8 cellular contexts compared by ENCODE assay signal in genomic region chr17:32141690-32142037, GRCh38. TPM values are rescaled to one million over a fixed set of nuclear protein-coding genes. Genes with fewer than 3 reads are reported as not detected.
DNase-seq lines count a peak whose midpoint lies in the region; ATAC-seq and TF ChIP-seq lines count a peak whose summit lies in the region.

No MANE protein-coding gene starts in this region.

- no peak for DNase-seq in hepatocyte (ENCODE audit: low spot score)
- DNase-seq in spleen = no peak
- DNase-seq in GF-D8 (lab: John Stamatoyannopoulos, UW) = no peak
- DNase-seq in cerebellum (ENCODE audit: low spot score) = no peak
- DNase-seq in NCI-H446 treated with DMSO at 0.1 percent for 48 hours (lab: John Stamatoyannopoulos, UW) = no peak
- DNase-seq in lower leg skin (ENCODE audit: low spot score in 2 of 2) = no peak

- H3K27me3 Mint-ChIP-seq in activated T-helper 17 cell treated with anti-CD3 and anti-CD28 coated beads, Interleukin-2, amount 50 U/mL, for 72 hours = no peaks in the 10 kb centered on the region

- H3K27me3 ChIP-seq in hepatocyte = no peaks in the 10 kb centered on the region
- no peaks in the 10 kb centered on the region for H3K27me3 ChIP-seq in spleen (replicated peaks in 1 of 7)

- H3K27ac ChIP-seq in HEK293 (ENCODE audit: extremely low read depth, low read depth, low read length) = peak overlapping the region; percentile 96
- peak overlapping the region; percentile 93 for H3K27ac ChIP-seq in hepatocyte
- H3K27ac ChIP-seq in spleen = peak overlapping the region; percentile 88 to 96 (median 94)

- CTCF ChIA-PET in HEK293 (lab: Yijun Ruan, JAX) = interaction anchor here (0.6 to 8.3 kb wide), 9 partner anchors 8 to 481 kb away, joined by 3 to 68 read pairs (median 3); no protein-coding TSS in a partner anchor

- H3K4me1 Mint-ChIP-seq in activated T-helper 17 cell treated with anti-CD3 and anti-CD28 coated beads, Interleukin-2, amount 50 U/mL, for 72 hours = peaks cover 9% of the 10 kb centered on the region

- peak overlapping the region; percentile 79 for H2AFZ ChIP-seq in hepatocyte

- H4K20me1 ChIP-seq in hepatocyte (ENCODE audit: insufficient read depth, poor library complexity, severe bottlenecking) = no peaks in the 10 kb centered on the region

- peaks cover 6% of the 10 kb centered on the region for H3K36me3 Mint-ChIP-seq in activated T-helper 17 cell treated with anti-CD3 and anti-CD28 coated beads, Interleukin-2, amount 50 U/mL, for 72 hours (ENCODE audit: low read depth)

- TF ChIP-seq POLR2A in spleen (IDR thresholded peaks at IDR 0.05) (no peak), lower leg skin (IDR thresholded peaks at IDR 0.05) (no peak)

- peak overlapping the region; percentile 98 for H3K4me3 ChIP-seq in HEK293 (ENCODE audit: low read depth, low read length)
- H3K4me3 ChIP-seq in hepatocyte = peak overlapping the region; percentile 50
- peak overlapping the region; percentile 74 to 98 (median 86) for H3K4me3 ChIP-seq in spleen
- no peak overlapping the region for H3K4me3 ChIP-seq in lower leg skin (ENCODE audit: low read depth, poor library complexity, severe bottlenecking)

- ATAC-seq in activated T-helper 17 cell treated with anti-CD3 and anti-CD28 coated beads, Interleukin-2, amount 50 U/mL, for 72 hours (replicated peaks) = no peak

- H3K9me2 ChIP-seq in hepatocyte (replicated peaks; ENCODE audit: insufficient read depth) = no peaks in the 10 kb centered on the region

- H3K9me3 ChIP-seq in HEK293 (ENCODE audit: control insufficient read depth, insufficient read depth, low read depth, low read length) (no peaks in the 10 kb centered on the region), hepatocyte (ENCODE audit: low read depth) (no peaks in the 10 kb centered on the region), spleen (no peaks in the 10 kb centered on the region)

- peak overlapping the region; percentile 81 for H3K4me2 ChIP-seq in hepatocyte

- H3K27ac Mint-ChIP-seq in activated T-helper 17 cell treated with anti-CD3 and anti-CD28 coated beads, Interleukin-2, amount 50 U/mL, for 72 hours = peak overlapping the region; percentile 81

- H3K4me1 ChIP-seq in HEK293 (ENCODE audit: control insufficient read depth, insufficient read depth, low read length) (peaks cover 5% of the 10 kb centered on the region; the same call in 1 of the 2 replicates), hepatocyte (ENCODE audit: insufficient read depth) (peaks cover 10% of the 10 kb centered on the region), spleen (peaks cover 15 to 75% (median 50%) of the 10 kb centered on the region in 6 donors)

- no peak for TF ChIP-seq CTCF in HEK293 (tag by site-specific recombination; IDR thresholded peaks at IDR 0.05)
- TF ChIP-seq CTCF in hepatocyte (IDR thresholded peaks at IDR 0.05; ENCODE audit: poor library complexity) = no peak
- TF ChIP-seq CTCF in spleen (IDR thresholded peaks at IDR 0.05 in 8 of 11, conservative IDR thresholded peaks at IDR 0.05 in 3 of 11) = no peak
- no peak for TF ChIP-seq CTCF in lower leg skin (IDR thresholded peaks at IDR 0.05)

- H3K36me3 ChIP-seq in HEK293 (ENCODE audit: control insufficient read depth in 2 of 2, insufficient read depth in 1 of 2, low read length in 2 of 2) (peaks cover 1 to 4% of the 10 kb centered on the region in 2 experiments; a peak in 2 of 3 replicates), hepatocyte (replicated peaks; ENCODE audit: insufficient read depth, low read depth) (no peaks in the 10 kb centered on the region), spleen (peaks cover 0 to 10% (median 0%) of the 10 kb centered on the region in 6 donors)

- 41% methylated on average over 12 of the region's 12 CpGs for WGBS in hepatocyte (ENCODE audit: low lambda C conversion rate, missing lambda C conversion rate)
- 8 to 22% (median 13%) methylated on average over 12 of the region's 12 CpGs for WGBS in spleen, 5 donors
- 4 to 10% methylated on average over 12 of the region's 12 CpGs for WGBS in lower leg skin, 2 donors

- H3K4me3 Mint-ChIP-seq in activated T-helper 17 cell treated with anti-CD3 and anti-CD28 coated beads, Interleukin-2, amount 50 U/mL, for 72 hours = peak overlapping the region; percentile 99

- no peaks in the 10 kb centered on the region for H3K9me3 Mint-ChIP-seq in activated T-helper 17 cell treated with anti-CD3 and anti-CD28 coated beads, Interleukin-2, amount 50 U/mL, for 72 hours

- peaks cover 35% of the 10 kb centered on the region for H3K79me2 ChIP-seq in hepatocyte

- intact Hi-C loops in spleen (cut with DNase I; ENCODE audit: low total_unique reads) (no loop called here), lower leg skin (cut with DNase I; ENCODE audit: low total_unique reads) (no loop called here)

- POLR2A ChIA-PET in HEK293 (lab: Yijun Ruan, JAX) = interaction anchor here (1.7 to 2.1 kb wide), 3 partner anchors 16 to 65 kb away, joined by 4 to 8 read pairs (median 6); no protein-coding TSS in a partner anchor

TF ChIP-seq in HEK293, 187 proteins besides CTCF, POLR2A, EP300 and RAD21:
- TF ChIP-seq ZNF660 (tag by site-specific recombination; IDR thresholded peaks at IDR 0.05) (0 out of 2 replicates have a peak, but pooled peaks have one; percentile 10), SCRT1 (tag by site-specific recombination; IDR thresholded peaks at IDR 0.05; ENCODE audit: borderline replicate concordance) (no peak), ZBTB20 (tag by site-specific recombination; IDR thresholded peaks at IDR 0.05) (0 out of 2 replicates have a peak, but pooled peaks have one; percentile 33), ZNF157 (tag by site-specific recombination; IDR thresholded peaks at IDR 0.05) (no peak), ZNF335 (tag by site-specific recombination; conservative IDR thresholded peaks at IDR 0.05) (peak; percentile 93), SP2 (tag by site-specific recombination; IDR thresholded peaks at IDR 0.05) (no peak)
TF ChIP-seq in HEK293: peak in this region for 3.

RNA-seq across cellular contexts. Expression of gene RHOT1, which starts 0.6 kb away (rescaled TPM):
- total RNA-seq in activated T-helper 17 cell treated with anti-CD3 and anti-CD28 coated beads, Interleukin-2, amount 50 U/mL, for 72 hours = 10 to 100 TPM; 19.5 to 26.2 TPM
- total RNA-seq in hepatocyte (36.9 and 38.4 TPM in 2 replicates), spleen (10 to 100 TPM; 30.1 to 57.1 (median 35.3) TPM), cerebellum (93.3 TPM), lower leg skin (10 to 100 TPM; 60.8 to 97.6 (median 72.7) TPM)
- polyA plus RNA-seq in hepatocyte (22.6 and 23.9 TPM in 2 replicates), spleen (10 to 100 TPM; 21.2 to 25.7 (median 25.1) TPM)
